24 cellular contexts compared by ENCODE assay signal in genomic region chr7:51680594-51681409, GRCh38.
DNase-seq lines count a peak whose midpoint lies in the region; ATAC-seq, FAIRE-seq and TF ChIP-seq lines count a peak whose summit lies in the region.
"Had no signal": no experiment of that assay in that cellular context is flagged by ENCODE, and none has a peak within 500 bp of the region (broad histone marks: within the 10 kb centered on the region; RNA-seq: fewer than 3 reads in every experiment).

No MANE protein-coding gene starts in this region.

- H3K4me1 Mint-ChIP-seq in nephron progenitor cell: peaks cover 9% of the 10 kb centered on the region

- H3K4me1 ChIP-seq in HepG2 (ENCODE audit: insufficient read depth, low read length): peaks cover 9% of the 10 kb centered on the region; the same call in 1 of the 2 replicates
- H3K4me1 ChIP-seq in right lobe of liver: no peaks in the 10 kb centered on the region
- H3K4me1 ChIP-seq: Caco-2 had no signal

- H3K27ac ChIP-seq in HepG2 (ENCODE audit: extremely low read length, insufficient read depth, low read length) (no peak overlapping the region), right lobe of liver (no peak overlapping the region), VCaP (peak overlapping the region; percentile 53)
- H3K27ac ChIP-seq: GM23248, SK-N-MC had no signal

- TF ChIP-seq POLR2A in HepG2 (IDR thresholded peaks at IDR 0.05; ENCODE audit: insufficient read depth in 1 of 2, low read depth in 2 of 2, low read length in 2 of 2) (no peak), right lobe of liver (IDR thresholded peaks at IDR 0.05) (no peak), GM12891 (IDR thresholded peaks at IDR 0.05; ENCODE audit: low read depth, low read length) (no peak)

- DNase-seq in HepG2 (ENCODE audit: low spot score): no peak
- DNase-seq in right lobe of liver: no peak
- no peak for DNase-seq in nephron progenitor cell
- no peak for DNase-seq in GM12891 (ENCODE audit: insufficient read length, low spot score)
- DNase-seq: Caco-2; CD4-positive, alpha-beta T cell; DMS153; GDM1; GM23248; NCI-H1105; NCI-H1694; NCI-H2107; NCI-H226; NCI-H526; NK-92 treated with Interleukin-12 subunit alpha and Interleukin-12 subunit beta, amount 100 ng/mL, for 24 hours; Right ventricle myocardium superior had no signal

- H3K27ac Mint-ChIP-seq in nephron progenitor cell: peak overlapping the region; percentile 2
- H3K27ac Mint-ChIP-seq: CD4-positive, alpha-beta T cell had no signal

- no peak for TF ChIP-seq CTCF in HepG2 (CRISPR knock-in tag; IDR thresholded peaks at IDR 0.05)
- TF ChIP-seq CTCF in right lobe of liver (IDR thresholded peaks at IDR 0.05): no peak
- TF ChIP-seq CTCF in VCaP (conservative IDR thresholded peaks at IDR 0.05): no peak
- no peak for TF ChIP-seq CTCF in nephron progenitor cell (IDR thresholded peaks at IDR 0.05)

- 5% methylated on average over 13 of the region's 13 CpGs for WGBS in HepG2 (ENCODE audit: low lambda C conversion rate)
- 54% methylated on average over 13 of the region's 13 CpGs for WGBS in right lobe of liver (ENCODE audit: insufficient coverage, low coverage, low lambda C conversion rate, missing lambda C conversion rate)

- no peaks in the 10 kb centered on the region for H3K79me2 ChIP-seq in HepG2 (ENCODE audit: insufficient read depth, low read length)

- H3K36me3 Mint-ChIP-seq in nephron progenitor cell (ENCODE audit: low read depth): no peaks in the 10 kb centered on the region

- CTCF ChIA-PET in HepG2 (lab: Yijun Ruan, JAX; ENCODE audit: low intra/inter-chr PET ratio, low total read pairs): no interaction called here

- no peaks in the 10 kb centered on the region for H4K20me1 ChIP-seq in HepG2 (ENCODE audit: insufficient read depth, low read length)

- TF ChIP-seq RAD21 in HepG2 (CRISPR knock-in tag; IDR thresholded peaks at IDR 0.05): no peak

- no peak overlapping the region for H3K9ac ChIP-seq in HepG2 (ENCODE audit: insufficient read depth, low read depth, low read length)
- H3K9ac ChIP-seq: GM23248 had no signal

- no peak overlapping the region for H3K4me3 Mint-ChIP-seq in nephron progenitor cell
- H3K4me3 Mint-ChIP-seq: CD4-positive, alpha-beta T cell had no signal

- ATAC-seq in HepG2 (peak; percentile 55; the same call in 2 of the 3 replicates), right lobe of liver (no peak), HG02852 (IDR thresholded peaks at IDR 0.05; ENCODE audit: unreplicated experiment) (no peak), GM18867 (IDR thresholded peaks at IDR 0.05; ENCODE audit: unreplicated experiment) (no peak)
- ATAC-seq: HCT116, K562 had no signal

- H3K27me3 Mint-ChIP-seq in nephron progenitor cell (ENCODE audit: low read depth, poor library complexity): peaks cover 3% of the 10 kb centered on the region
- H3K27me3 Mint-ChIP-seq: CD4-positive, alpha-beta T cell had no signal

- H3K9me3 ChIP-seq in HepG2 (ENCODE audit: low read length) (no peaks in the 10 kb centered on the region), right lobe of liver (no peaks in the 10 kb centered on the region)
- H3K9me3 ChIP-seq: Caco-2 had no signal

- no peak overlapping the region for H3K4me2 ChIP-seq in HepG2 (ENCODE audit: low read depth, low read length)

- H3K4me3 ChIP-seq in HepG2 (replicated peaks in 1 of 3; ENCODE audit: insufficient read depth in 1 of 3, low read depth in 2 of 3, low read length in 3 of 3) (no peak overlapping the region), right lobe of liver (no peak overlapping the region)
- H3K4me3 ChIP-seq: GM23248, K562, SK-N-MC had no signal

- intact Hi-C loops in HepG2 (cut with micrococcal nuclease; ENCODE audit: unreplicated experiment) (loop anchor here (5.0 kb wide), 1 partner anchor 1026 kb away; no protein-coding TSS in a partner anchor), right lobe of liver (cut with DNase I) (no loop called here)

- H3K27me3 ChIP-seq in HepG2 (ENCODE audit: control insufficient read depth in 1 of 2, insufficient read depth in 2 of 2, low read length in 2 of 2) (no peaks in the 10 kb centered on the region), right lobe of liver (no peaks in the 10 kb centered on the region)

- FAIRE-seq in HepG2 (lab: Jason Lieb, UNC) (no peak), GM12891 (lab: Jason Lieb, UNC) (no peak)
- FAIRE-seq: GM19239, K562, RCC 7860 had no signal

- POLR2A ChIA-PET in HepG2 (lab: Yijun Ruan, JAX): no interaction called here

- in situ Hi-C loops in HepG2 (cut with HindIII; ENCODE audit: extremely low pct_ligation_motif_present, low pct_unique_long_range_greater_than_20kb): no loop called here

- no peaks in the 10 kb centered on the region for H3K36me3 ChIP-seq in HepG2 (replicated peaks in 1 of 2; ENCODE audit: control insufficient read depth in 1 of 2, insufficient read depth in 2 of 2, low read length in 2 of 2)
- no peaks in the 10 kb centered on the region for H3K36me3 ChIP-seq in right lobe of liver

- H3K9me3 Mint-ChIP-seq in nephron progenitor cell: peaks cover 4% of the 10 kb centered on the region

- no peak overlapping the region for H2AFZ ChIP-seq in HepG2 (ENCODE audit: low read length)
- H2AFZ ChIP-seq: GM23248 had no signal

- TF ChIP-seq EP300 in HepG2 (IDR thresholded peaks at IDR 0.05; ENCODE audit: low read depth in 2 of 2, low read length in 2 of 2): no peak
- no peak for TF ChIP-seq EP300 in HepG2 (CRISPR knock-in tag; IDR thresholded peaks at IDR 0.05; ENCODE audit: borderline replicate concordance)

- no TSS peak for BruUV-seq in HepG2 (replicated peaks; lab: Mats Ljungman, UMichigan)

TF ChIP-seq in HepG2, 621 proteins besides CTCF, POLR2A, EP300 and RAD21 (continues in another document):
- no peak for TF ChIP-seq IKZF1 (IDR thresholded peaks at IDR 0.05)
- TF ChIP-seq ZZZ3 (CRISPR knock-in tag; IDR thresholded peaks at IDR 0.05; ENCODE audit: borderline replicate concordance): no peak
- no peak for TF ChIP-seq ZNF629 (CRISPR knock-in tag; conservative IDR thresholded peaks at IDR 0.05)
- TF ChIP-seq KLF16 (CRISPR knock-in tag; IDR thresholded peaks at IDR 0.05): no peak
- TF ChIP-seq U2AF2 (IDR thresholded peaks at IDR 0.05; ENCODE audit: low read depth, low read length): no peak
- no peak for TF ChIP-seq LRRFIP1 (CRISPR knock-in tag; conservative IDR thresholded peaks at IDR 0.05)

TF ChIP-seq in GM12891, 5 proteins besides CTCF, POLR2A, EP300 and RAD21:
- TF ChIP-seq TAF1 (IDR thresholded peaks at IDR 0.05; ENCODE audit: low read depth, low read length) (no peak), PAX5 (IDR thresholded peaks at IDR 0.05; ENCODE audit: insufficient read depth, low read length, severe bottlenecking) (no peak), SPI1 (IDR thresholded peaks at IDR 0.05; ENCODE audit: low read depth, low read length) (no peak), POLR2AphosphoS5 (IDR thresholded peaks at IDR 0.05; ENCODE audit: low read depth, low read length) (no peak), POU2F2 (IDR thresholded peaks at IDR 0.05; ENCODE audit: low read depth, low read length) (no peak)
